1 cellular context compared by ENCODE assay signal in the genomic region with DNA sequence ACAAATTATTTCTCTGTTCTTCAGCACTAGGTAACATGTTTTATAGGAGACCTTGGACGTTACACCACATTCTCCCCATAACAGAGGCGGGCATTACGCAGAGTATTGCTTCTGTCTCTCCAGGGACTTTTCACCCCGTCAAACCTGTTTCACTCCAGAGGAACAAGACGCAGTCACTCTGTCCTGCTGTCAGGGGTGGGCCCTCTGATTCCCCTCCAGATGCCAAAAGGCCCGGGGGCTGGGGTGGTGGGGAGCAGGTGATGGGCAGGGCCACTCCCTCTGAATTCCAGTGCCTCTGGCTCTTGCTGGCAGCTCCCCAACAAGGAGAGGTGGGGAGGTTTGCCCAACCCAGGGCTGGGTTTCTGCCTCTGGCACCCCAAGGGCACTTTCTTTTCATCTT.
TF ChIP-seq lines count a peak whose summit lies in the region.

No MANE protein-coding gene starts in this region.

TF ChIP-seq in GM23338, 12 proteins besides CTCF, POLR2A, EP300 and RAD21:
- TF ChIP-seq EZH2 (IDR thresholded peaks at IDR 0.05; ENCODE audit: low read depth, unreplicated experiment) (no peak), REST (IDR thresholded peaks at IDR 0.05; ENCODE audit: unreplicated experiment) (no peak), STAT1 (IDR thresholded peaks at IDR 0.05; ENCODE audit: unreplicated experiment) (no peak)
